In genomic region chr1:106526650-106527049, GRCh38 we compare ENCODE assay signal across 14 cellular contexts.
DNase-seq lines count a peak whose midpoint lies in the region; ATAC-seq and TF ChIP-seq lines count a peak whose summit lies in the region.
"Had no signal": no experiment of that assay in that cellular context is flagged by ENCODE, and none has a peak within 500 bp of the region (broad histone marks: within the 10 kb centered on the region; RNA-seq: fewer than 3 reads in every experiment).

No MANE protein-coding gene starts in this region.

- ATAC-seq in GM19397 (IDR thresholded peaks at IDR 0.05; ENCODE audit: unreplicated experiment) (no peak), GM21786 (IDR thresholded peaks at IDR 0.05; ENCODE audit: unreplicated experiment) (no peak)

- H3K4me3 ChIP-seq in breast epithelium (no peak overlapping the region), foreskin fibroblast (ENCODE audit: low read depth in 1 of 2, low read length in 2 of 2) (no peak overlapping the region)

- DNase-seq in MCF 10A (ENCODE audit: unreplicated experiment) (peak; percentile 12), breast epithelium (ENCODE audit: low spot score in 2 of 2) (no peak), amniotic stem cell (lab: John Stamatoyannopoulos, UW) (peak; percentile 68), foreskin fibroblast (peak; percentile 82 to 92), NCI-H2227 (lab: John Stamatoyannopoulos, UW; ENCODE audit: unreplicated experiment) (no peak), D341Med (ENCODE audit: low spot score) (no peak)
- DNase-seq: 8988T, activated gamma-delta T cell treated with Interleukin-2 at 50 U/mL for 16 hours, caudate nucleus, KBM-7, NCI-H1694 treated with DMSO at 0.1 percent for 48 hours, SHP77 treated with DMSO at 0.1 percent for 48 hours had no signal

- H3K27me3 Mint-ChIP-seq in MCF 10A (ENCODE audit: insufficient read depth, unreplicated experiment): no peaks in the 10 kb centered on the region

- H3K9me3 ChIP-seq in breast epithelium: peaks cover 0 to 2% of the 10 kb centered on the region in 2 donors

- peak overlapping the region; percentile 7 for H3K27ac Mint-ChIP-seq in MCF 10A (ENCODE audit: low read depth, unreplicated experiment)

- TF ChIP-seq CTCF in MCF 10A (IDR thresholded peaks at IDR 0.05; ENCODE audit: unreplicated experiment): no peak
- TF ChIP-seq CTCF in breast epithelium (IDR thresholded peaks at IDR 0.05): no peak
- TF ChIP-seq CTCF in foreskin fibroblast (IDR thresholded peaks at IDR 0.05; ENCODE audit: low read depth, low read length): no peak

- no peaks in the 10 kb centered on the region for H3K36me3 ChIP-seq in breast epithelium

- no peak overlapping the region for H3K27ac ChIP-seq in breast epithelium

- no TSS peak for BruUV-seq in MCF 10A (replicated peaks; lab: Mats Ljungman, UMichigan)

- H3K36me3 Mint-ChIP-seq in MCF 10A (ENCODE audit: insufficient read depth, unreplicated experiment): no peaks in the 10 kb centered on the region

- H3K4me3 Mint-ChIP-seq in MCF 10A (ENCODE audit: unreplicated experiment): no peak overlapping the region

- TF ChIP-seq POLR2A in breast epithelium (IDR thresholded peaks at IDR 0.05): no peak

- no peaks in the 10 kb centered on the region for H3K4me1 ChIP-seq in breast epithelium

- POLR2A ChIA-PET in MCF 10A (lab: Yijun Ruan, JAX): interaction anchor here (0.7 kb wide), 1 partner anchor 201 kb away, joined by 4 read pairs; no protein-coding TSS in a partner anchor

- H3K9me3 Mint-ChIP-seq in MCF 10A (ENCODE audit: unreplicated experiment): peaks cover 14% of the 10 kb centered on the region

- H3K4me1 Mint-ChIP-seq in MCF 10A (ENCODE audit: insufficient read depth, unreplicated experiment): peaks cover 9% of the 10 kb centered on the region

- intact Hi-C loops in MCF 10A (cut with micrococcal nuclease): no loop called here
- intact Hi-C loops in breast epithelium (cut with DNase I; ENCODE audit: low total_unique reads): no loop called here

- CTCF ChIA-PET in MCF 10A (lab: Yijun Ruan, JAX): interaction anchor here (0.7 kb wide), 2 partner anchors 419 to 657 kb away, joined by 3 read pairs; no protein-coding TSS in a partner anchor

- no peaks in the 10 kb centered on the region for H3K27me3 ChIP-seq in breast epithelium

Comparison
In these comparisons a context has a peak if more than half of its experiments do, and no peak if none do; other contexts are left out.
1. DNase-seq: peak in MCF 10A (single experiment), amniotic stem cell (single experiment) and foreskin fibroblast (2 of 2); none in breast epithelium (0 of 2), NCI-H2227 (single experiment) and D341Med (single experiment).